ENCODE assay signal across 35 cellular contexts in the genomic region with DNA sequence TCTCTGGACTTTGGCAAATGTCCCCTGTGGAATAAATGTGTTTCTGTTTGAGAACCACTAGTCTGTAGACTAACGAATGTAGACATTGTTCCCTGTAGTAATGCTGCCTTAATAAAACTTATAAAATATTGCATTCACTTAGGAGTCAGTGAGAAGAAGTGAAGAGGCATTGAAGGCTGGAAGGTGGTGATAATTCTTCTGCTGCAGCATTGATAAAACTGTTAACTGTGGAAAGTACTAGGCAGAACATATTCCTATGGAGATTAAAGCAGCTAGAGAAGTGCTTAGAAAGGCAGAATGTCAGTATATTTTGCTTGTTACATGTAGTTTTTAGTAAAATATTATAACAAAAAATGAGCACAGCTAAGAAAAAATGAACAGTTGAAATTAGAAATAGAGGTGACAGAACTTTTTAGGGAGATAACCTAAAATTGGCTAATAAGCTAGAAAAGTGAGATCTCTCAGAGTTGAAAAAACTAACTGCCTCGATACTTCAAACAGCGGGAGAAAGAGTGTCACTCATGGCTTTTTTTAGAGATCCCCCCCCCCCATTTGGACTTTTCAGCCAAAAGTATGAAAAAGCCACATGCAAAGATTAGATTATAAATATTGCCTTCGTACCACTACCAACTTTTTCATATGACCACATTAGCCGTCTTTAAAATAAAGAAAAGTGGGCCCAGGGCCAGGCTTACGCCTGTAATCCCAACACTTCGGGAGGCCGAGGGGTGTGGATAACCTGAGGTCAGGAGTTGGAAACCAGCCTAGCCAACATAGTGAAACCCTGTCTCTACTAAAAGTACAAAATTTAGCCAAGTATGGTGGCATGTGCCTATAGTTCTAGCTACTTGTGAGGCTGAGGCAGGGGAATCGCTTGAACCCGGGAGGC. TPM values are rescaled to one million over a fixed set of nuclear protein-coding genes. Genes with fewer than 3 reads are reported as not detected.
"Had no signal": no experiment of that assay in that cellular context is flagged by ENCODE, and none has a peak within 500 bp of the region (broad histone marks: within the 10 kb centered on the region; RNA-seq: fewer than 3 reads in every experiment).

No MANE protein-coding gene starts in this region.

- H3K27me3 Mint-ChIP-seq: memory B cell; naive thymus-derived CD4-positive, alpha-beta T cell; natural killer cell treated with Interleukin-12 subunit alpha and Interleukin-12 subunit beta and Interleukin-15 and Interleukin-18, amount 100 ng/mL, for 72 hours; progenitor cell of endocrine pancreas; stimulated activated memory B cell treated with anti-CD40 and anti-IgM and Interleukin-4, amounts not matched to agents 10 μg/mL and 1 μg/mL and 100 μg/mL, for 72 hours had no signal

- H3K4me2 ChIP-seq: smooth muscle cell had no signal

- H3K27ac Mint-ChIP-seq: memory B cell; naive thymus-derived CD4-positive, alpha-beta T cell; natural killer cell treated with Interleukin-12 subunit alpha and Interleukin-12 subunit beta and Interleukin-15 and Interleukin-18, amount 100 ng/mL, for 72 hours; progenitor cell of endocrine pancreas; stimulated activated memory B cell treated with anti-CD40 and anti-IgM and Interleukin-4, amounts not matched to agents 10 μg/mL and 1 μg/mL and 100 μg/mL, for 72 hours had no signal

- H3K4me1 Mint-ChIP-seq: memory B cell; naive thymus-derived CD4-positive, alpha-beta T cell; stimulated activated memory B cell treated with anti-CD40 and anti-IgM and Interleukin-4, amounts not matched to agents 10 μg/mL and 1 μg/mL and 100 μg/mL, for 72 hours had no signal

- H3K36me3 ChIP-seq: left ventricle myocardium inferior, ovary, right atrium auricular region, right lobe of liver, stomach, thyroid gland, transverse colon, upper lobe of left lung, vagina had no signal

- DNase-seq: islet precursor cell; left ventricle myocardium inferior; midbrain; mucosa of descending colon; naive thymus-derived CD4-positive, alpha-beta T cell; ovary; right lobe of liver; stimulated activated CD4-positive, alpha-beta T cell treated with anti-CD3 and anti-CD28 coated beads, Interleukin-1b, Interleukin-23, amount 100 ng/mL, for 48 hours; stimulated activated CD4-positive, alpha-beta T cell treated with anti-CD3 and anti-CD28 coated beads, Interleukin-2, amount 100 ng/mL, for 48 hours; stimulated activated CD4-positive, alpha-beta T cell treated with anti-CD3 and anti-CD28 coated beads, Interleukin-4, amount 100 ng/mL, for 4 hours; stimulated activated CD8-positive, alpha-beta memory T cell treated with anti-CD3 and anti-CD28 coated beads, Interleukin-4, amount 100 ng/mL, for 48 hours; stimulated activated naive CD8-positive, alpha-beta T cell treated with anti-CD3 and anti-CD28 coated beads, Interleukin-15, Interleukin-2, amounts not matched to agents 100 U/mL and 50 U/mL, for 24 hours; stomach; testis; thyroid gland; transverse colon; upper lobe of left lung had no signal

- H3K27me3 ChIP-seq: ovary, right atrium auricular region, right lobe of liver, stomach, testis, thyroid gland, transverse colon, upper lobe of left lung, vagina had no signal

- H3K9me3 Mint-ChIP-seq: memory B cell; stimulated activated memory B cell treated with anti-CD40 and anti-IgM and Interleukin-4, amounts not matched to agents 10 μg/mL and 1 μg/mL and 100 μg/mL, for 72 hours had no signal

- H3K4me3 Mint-ChIP-seq: memory B cell; naive thymus-derived CD4-positive, alpha-beta T cell; natural killer cell treated with Interleukin-12 subunit alpha and Interleukin-12 subunit beta and Interleukin-15 and Interleukin-18, amount 100 ng/mL, for 72 hours; stimulated activated memory B cell treated with anti-CD40 and anti-IgM and Interleukin-4, amounts not matched to agents 10 μg/mL and 1 μg/mL and 100 μg/mL, for 72 hours had no signal

- H3K27ac ChIP-seq: left ventricle myocardium inferior, ovary, right atrium auricular region, right lobe of liver, stomach, testis, thyroid gland, transverse colon, upper lobe of left lung, vagina had no signal

- H3K4me1 ChIP-seq: left ventricle myocardium inferior, right atrium auricular region, stomach, testis, thyroid gland, transverse colon, upper lobe of left lung, vagina had no signal

- H3K9me3 ChIP-seq: left ventricle myocardium inferior, mucosa of descending colon, ovary, right atrium auricular region, right lobe of liver, stomach, testis, thyroid gland, transverse colon, upper lobe of left lung, vagina had no signal

- H3K4me3 ChIP-seq: left ventricle myocardium inferior, lung, mucosa of descending colon, ovary, right atrium auricular region, right lobe of liver, smooth muscle cell, stomach, testis, thyroid gland, transverse colon, upper lobe of left lung, vagina had no signal

- ATAC-seq: mucosa of descending colon; naive thymus-derived CD4-positive, alpha-beta T cell; natural killer cell treated with Interleukin-12 subunit alpha and Interleukin-12 subunit beta and Interleukin-15 and Interleukin-18, amount 100 ng/mL, for 72 hours; right lobe of liver; stimulated activated memory B cell treated with anti-CD40 and anti-IgM and Interleukin-4, amounts not matched to agents 10 μg/mL and 1 μg/mL and 100 μg/mL, for 72 hours; stimulated activated naive CD8-positive, alpha-beta T cell treated with anti-CD3 and anti-CD28 coated beads, Interleukin-15, Interleukin-2, amounts not matched to agents 100 U/mL and 50 U/mL, for 24 hours had no signal

- H3K36me3 Mint-ChIP-seq: memory B cell; naive thymus-derived CD4-positive, alpha-beta T cell; natural killer cell treated with Interleukin-12 subunit alpha and Interleukin-12 subunit beta and Interleukin-15 and Interleukin-18, amount 100 ng/mL, for 72 hours; stimulated activated memory B cell treated with anti-CD40 and anti-IgM and Interleukin-4, amounts not matched to agents 10 μg/mL and 1 μg/mL and 100 μg/mL, for 72 hours had no signal

RNA-seq across cellular contexts. Expression of gene PGK2, which starts 4.5 kb away (rescaled TPM):
- total RNA-seq: kidney epithelial cell; left ventricle myocardium inferior; lower leg skin; lung; mesenteric fat pad; mucosa of descending colon; myocyte; naive thymus-derived CD4-positive, alpha-beta T cell; natural killer cell treated with Interleukin-12 subunit alpha and Interleukin-12 subunit beta and Interleukin-15 and Interleukin-18, amount 100 ng/mL, for 72 hours; omental fat pad; ovary; progenitor cell of endocrine pancreas; pulmonary artery endothelial cell; renal cortical epithelial cell; right atrium auricular region; right lobe of liver; skeletal muscle tissue; stomach; transverse colon; upper lobe of left lung; urinary bladder; vagina had no signal
- polyA plus RNA-seq: lung; naive thymus-derived CD4-positive, alpha-beta T cell; neural cell; ovary; smooth muscle cell; stomach; urinary bladder had no signal

RNA-seq across cellular contexts. Expression of gene CRISP3, which starts 38.3 kb away (rescaled TPM):
- total RNA-seq: kidney epithelial cell; left ventricle myocardium inferior; mesenteric fat pad; mucosa of descending colon; myocyte; naive thymus-derived CD4-positive, alpha-beta T cell; natural killer cell treated with Interleukin-12 subunit alpha and Interleukin-12 subunit beta and Interleukin-15 and Interleukin-18, amount 100 ng/mL, for 72 hours; omental fat pad; progenitor cell of endocrine pancreas; pulmonary artery endothelial cell; renal cortical epithelial cell; right atrium auricular region; skeletal muscle tissue; thyroid gland; transverse colon had no signal
- polyA plus RNA-seq: naive thymus-derived CD4-positive, alpha-beta T cell; neural cell; smooth muscle cell had no signal
